ENCODE assay signal across 1 cellular context in the genomic region with DNA sequence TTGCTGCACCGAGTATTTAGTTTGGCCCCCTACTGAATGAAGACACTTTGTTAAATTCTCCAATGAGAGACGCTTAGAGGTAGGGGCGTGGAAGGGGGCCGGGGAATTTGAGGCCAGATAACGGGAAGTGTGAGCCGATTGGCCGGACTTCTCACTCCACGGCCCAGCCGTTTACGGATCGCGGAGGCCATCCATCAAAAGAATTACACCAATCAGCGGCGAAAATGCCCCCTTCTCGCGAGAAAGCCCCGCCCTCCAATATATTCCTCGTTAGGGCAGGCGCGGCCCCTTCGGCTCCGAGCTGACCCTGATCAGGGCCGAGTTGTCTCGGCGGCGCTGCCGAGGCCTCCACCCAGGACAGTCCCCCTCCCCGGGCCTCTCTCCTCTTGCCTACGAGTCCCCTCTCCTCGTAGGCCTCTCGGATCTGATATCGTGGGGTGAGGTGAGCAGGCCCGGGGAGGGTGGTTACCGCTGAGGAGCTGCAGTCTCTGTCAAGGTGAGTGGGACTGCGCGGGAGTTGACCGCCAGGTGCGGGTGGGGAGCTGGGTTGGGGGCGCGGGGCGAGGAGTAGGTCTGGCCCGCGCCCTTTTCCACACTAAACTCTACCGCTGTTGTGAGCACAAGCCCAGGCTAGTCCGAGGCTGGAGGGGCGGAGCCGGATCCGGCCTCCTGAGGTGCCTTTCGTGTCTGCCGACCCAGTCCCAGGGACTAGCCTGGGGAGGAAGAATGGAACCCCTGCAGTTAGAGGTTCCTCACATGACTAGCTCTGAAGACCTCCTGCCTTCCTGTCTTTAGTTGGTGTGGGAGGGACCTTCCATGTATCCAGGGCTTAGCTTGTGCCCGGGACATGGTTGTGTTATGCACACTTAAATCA.
A peak's percentile ranks its signal among the peaks of the same experiment; 100 is the strongest.
TF ChIP-seq lines count a peak whose summit lies in the region.

Gene CCNG1, plus strand, starts transcription at position 287 of the 874 bp plus-strand sequence. CDS start 1,662 bp downstream, outside the sequence.

TF ChIP-seq in HepG2, 621 proteins besides CTCF, POLR2A, EP300 and RAD21 (continued from another document and continues in another):
- TF ChIP-seq, protein P1, sequence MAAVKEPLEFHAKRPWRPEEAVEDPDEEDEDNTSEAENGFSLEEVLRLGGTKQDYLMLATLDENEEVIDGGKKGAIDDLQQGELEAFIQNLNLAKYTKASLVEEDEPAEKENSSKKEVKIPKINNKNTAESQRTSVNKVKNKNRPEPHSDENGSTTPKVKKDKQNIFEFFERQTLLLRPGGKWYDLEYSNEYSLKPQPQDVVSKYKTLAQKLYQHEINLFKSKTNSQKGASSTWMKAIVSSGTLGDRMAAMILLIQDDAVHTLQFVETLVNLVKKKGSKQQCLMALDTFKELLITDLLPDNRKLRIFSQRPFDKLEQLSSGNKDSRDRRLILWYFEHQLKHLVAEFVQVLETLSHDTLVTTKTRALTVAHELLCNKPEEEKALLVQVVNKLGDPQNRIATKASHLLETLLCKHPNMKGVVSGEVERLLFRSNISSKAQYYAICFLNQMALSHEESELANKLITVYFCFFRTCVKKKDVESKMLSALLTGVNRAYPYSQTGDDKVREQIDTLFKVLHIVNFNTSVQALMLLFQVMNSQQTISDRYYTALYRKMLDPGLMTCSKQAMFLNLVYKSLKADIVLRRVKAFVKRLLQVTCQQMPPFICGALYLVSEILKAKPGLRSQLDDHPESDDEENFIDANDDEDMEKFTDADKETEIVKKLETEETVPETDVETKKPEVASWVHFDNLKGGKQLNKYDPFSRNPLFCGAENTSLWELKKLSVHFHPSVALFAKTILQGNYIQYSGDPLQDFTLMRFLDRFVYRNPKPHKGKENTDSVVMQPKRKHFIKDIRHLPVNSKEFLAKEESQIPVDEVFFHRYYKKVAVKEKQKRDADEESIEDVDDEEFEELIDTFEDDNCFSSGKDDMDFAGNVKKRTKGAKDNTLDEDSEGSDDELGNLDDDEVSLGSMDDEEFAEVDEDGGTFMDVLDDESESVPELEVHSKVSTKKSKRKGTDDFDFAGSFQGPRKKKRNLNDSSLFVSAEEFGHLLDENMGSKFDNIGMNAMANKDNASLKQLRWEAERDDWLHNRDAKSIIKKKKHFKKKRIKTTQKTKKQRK (IDR thresholded peaks at IDR 0.05; ENCODE audit: low read length) = no peak
- TF ChIP-seq HDAC1 (CRISPR knock-in tag; IDR thresholded peaks at IDR 0.05) (peak; percentile 26; the same call in 1 of the 2 replicates), ATF1 (CRISPR knock-in tag; IDR thresholded peaks at IDR 0.05) (peak; percentile 74), TAF1 (CRISPR knock-in tag; IDR thresholded peaks at IDR 0.05) (peak; percentile 92), KDM4B (CRISPR knock-in tag; IDR thresholded peaks at IDR 0.05) (peak; percentile 72), HOXA3 (CRISPR knock-in tag; IDR thresholded peaks at IDR 0.05) (no peak; the same call in 1 of the 2 replicates), PAWR (CRISPR knock-in tag; IDR thresholded peaks at IDR 0.05; ENCODE audit: borderline replicate concordance) (no peak), ARNT2 (CRISPR knock-in tag; IDR thresholded peaks at IDR 0.05; ENCODE audit: low read depth) (peak; percentile 67; the same call in 1 of the 2 replicates), ZNF160 (CRISPR knock-in tag; IDR thresholded peaks at IDR 0.05) (0 out of 2 replicates have a peak, but pooled peaks have one; percentile 29), ZNF337 (CRISPR knock-in tag; IDR thresholded peaks at IDR 0.05; ENCODE audit: borderline replicate concordance, low read depth) (no peak), ZMYM2 (CRISPR knock-in tag; IDR thresholded peaks at IDR 0.05) (no peak), CREM (IDR thresholded peaks at IDR 0.05) (peak; percentile 49; the same call in 1 of the 2 replicates), CREM (CRISPR knock-in tag; IDR thresholded peaks at IDR 0.05) (no peak), ZNF530 (CRISPR knock-in tag; IDR thresholded peaks at IDR 0.05; ENCODE audit: low read depth) (no peak), LRRFIP1 (CRISPR knock-in tag; conservative IDR thresholded peaks at IDR 0.05) (no peak), POGZ (CRISPR knock-in tag; IDR thresholded peaks at IDR 0.05) (peak; percentile 96), KLF9 (CRISPR knock-in tag; IDR thresholded peaks at IDR 0.05; ENCODE audit: low read depth) (peak; percentile 27; the same call in 1 of the 2 replicates), MLX (CRISPR knock-in tag; IDR thresholded peaks at IDR 0.05) (no peak), HNRNPH1 (optimal IDR thresholded peaks at IDR 0.05; ENCODE audit: low read depth, low read length) (no peak), ZNF12 (CRISPR knock-in tag; IDR thresholded peaks at IDR 0.05) (peak; percentile 80), THAP11 (CRISPR knock-in tag; IDR thresholded peaks at IDR 0.05) (peak; percentile 33; the same call in 1 of the 2 replicates), ZNF605 (CRISPR knock-in tag; IDR thresholded peaks at IDR 0.05) (peak; percentile 86), RARA (CRISPR knock-in tag; IDR thresholded peaks at IDR 0.05) (peak; percentile 47; the same call in 1 of the 2 replicates), AGO1 (IDR thresholded peaks at IDR 0.05; ENCODE audit: low read depth, low read length, poor library complexity, severe bottlenecking) (no peak), KAT2B (IDR thresholded peaks at IDR 0.05; ENCODE audit: borderline replicate concordance, low read depth, low read length) (no peak), ARHGAP35 (CRISPR knock-in tag; IDR thresholded peaks at IDR 0.05; ENCODE audit: borderline replicate concordance) (no peak), SP4 (CRISPR knock-in tag; IDR thresholded peaks at IDR 0.05) (peak; percentile 67; the same call in 1 of the 2 replicates), DNMT1 (CRISPR knock-in tag; IDR thresholded peaks at IDR 0.05) (no peak), YY1 (IDR thresholded peaks at IDR 0.05; ENCODE audit: insufficient read depth, insufficient replicate concordance, low read depth, low read length) (peak; percentile 32), ZBTB7A (CRISPR knock-in tag; IDR thresholded peaks at IDR 0.05) (no peak), ZNF256 (CRISPR knock-in tag; conservative IDR thresholded peaks at IDR 0.05) (no peak), ZNF674 (CRISPR knock-in tag; IDR thresholded peaks at IDR 0.05; ENCODE audit: low read depth) (no peak), ZNF230 (CRISPR knock-in tag; IDR thresholded peaks at IDR 0.05) (peak; percentile 57; the same call in 1 of the 2 replicates), HES4 (CRISPR knock-in tag; IDR thresholded peaks at IDR 0.05; ENCODE audit: borderline replicate concordance) (no peak), STAT5B (CRISPR knock-in tag; IDR thresholded peaks at IDR 0.05) (no peak), HHEX (CRISPR knock-in tag; IDR thresholded peaks at IDR 0.05) (no peak), CCAR2 (optimal IDR thresholded peaks at IDR 0.05; ENCODE audit: low read depth, low read length) (no peak), ZNF558 (CRISPR knock-in tag; IDR thresholded peaks at IDR 0.05; ENCODE audit: borderline replicate concordance) (peak; percentile 58; the same call in 1 of the 2 replicates), ZFP41 (CRISPR knock-in tag; IDR thresholded peaks at IDR 0.05; ENCODE audit: borderline replicate concordance) (no peak), FOXK1 (CRISPR knock-in tag; IDR thresholded peaks at IDR 0.05; ENCODE audit: borderline replicate concordance, low read depth) (peak; percentile 9; the same call in 1 of the 2 replicates)
- TF ChIP-seq, protein P2, sequence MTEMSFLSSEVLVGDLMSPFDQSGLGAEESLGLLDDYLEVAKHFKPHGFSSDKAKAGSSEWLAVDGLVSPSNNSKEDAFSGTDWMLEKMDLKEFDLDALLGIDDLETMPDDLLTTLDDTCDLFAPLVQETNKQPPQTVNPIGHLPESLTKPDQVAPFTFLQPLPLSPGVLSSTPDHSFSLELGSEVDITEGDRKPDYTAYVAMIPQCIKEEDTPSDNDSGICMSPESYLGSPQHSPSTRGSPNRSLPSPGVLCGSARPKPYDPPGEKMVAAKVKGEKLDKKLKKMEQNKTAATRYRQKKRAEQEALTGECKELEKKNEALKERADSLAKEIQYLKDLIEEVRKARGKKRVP (CRISPR knock-in tag; IDR thresholded peaks at IDR 0.05) = no peak
- TF ChIP-seq, protein P3, sequence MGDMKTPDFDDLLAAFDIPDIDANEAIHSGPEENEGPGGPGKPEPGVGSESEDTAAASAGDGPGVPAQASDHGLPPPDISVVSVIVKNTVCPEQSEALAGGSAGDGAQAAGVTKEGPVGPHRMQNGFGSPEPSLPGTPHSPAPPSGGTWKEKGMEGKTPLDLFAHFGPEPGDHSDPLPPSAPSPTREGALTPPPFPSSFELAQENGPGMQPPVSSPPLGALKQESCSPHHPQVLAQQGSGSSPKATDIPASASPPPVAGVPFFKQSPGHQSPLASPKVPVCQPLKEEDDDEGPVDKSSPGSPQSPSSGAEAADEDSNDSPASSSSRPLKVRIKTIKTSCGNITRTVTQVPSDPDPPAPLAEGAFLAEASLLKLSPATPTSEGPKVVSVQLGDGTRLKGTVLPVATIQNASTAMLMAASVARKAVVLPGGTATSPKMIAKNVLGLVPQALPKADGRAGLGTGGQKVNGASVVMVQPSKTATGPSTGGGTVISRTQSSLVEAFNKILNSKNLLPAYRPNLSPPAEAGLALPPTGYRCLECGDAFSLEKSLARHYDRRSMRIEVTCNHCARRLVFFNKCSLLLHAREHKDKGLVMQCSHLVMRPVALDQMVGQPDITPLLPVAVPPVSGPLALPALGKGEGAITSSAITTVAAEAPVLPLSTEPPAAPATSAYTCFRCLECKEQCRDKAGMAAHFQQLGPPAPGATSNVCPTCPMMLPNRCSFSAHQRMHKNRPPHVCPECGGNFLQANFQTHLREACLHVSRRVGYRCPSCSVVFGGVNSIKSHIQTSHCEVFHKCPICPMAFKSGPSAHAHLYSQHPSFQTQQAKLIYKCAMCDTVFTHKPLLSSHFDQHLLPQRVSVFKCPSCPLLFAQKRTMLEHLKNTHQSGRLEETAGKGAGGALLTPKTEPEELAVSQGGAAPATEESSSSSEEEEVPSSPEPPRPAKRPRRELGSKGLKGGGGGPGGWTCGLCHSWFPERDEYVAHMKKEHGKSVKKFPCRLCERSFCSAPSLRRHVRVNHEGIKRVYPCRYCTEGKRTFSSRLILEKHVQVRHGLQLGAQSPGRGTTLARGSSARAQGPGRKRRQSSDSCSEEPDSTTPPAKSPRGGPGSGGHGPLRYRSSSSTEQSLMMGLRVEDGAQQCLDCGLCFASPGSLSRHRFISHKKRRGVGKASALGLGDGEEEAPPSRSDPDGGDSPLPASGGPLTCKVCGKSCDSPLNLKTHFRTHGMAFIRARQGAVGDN (CRISPR knock-in tag; IDR thresholded peaks at IDR 0.05) = peak; percentile 84
- TF ChIP-seq, protein P4, sequence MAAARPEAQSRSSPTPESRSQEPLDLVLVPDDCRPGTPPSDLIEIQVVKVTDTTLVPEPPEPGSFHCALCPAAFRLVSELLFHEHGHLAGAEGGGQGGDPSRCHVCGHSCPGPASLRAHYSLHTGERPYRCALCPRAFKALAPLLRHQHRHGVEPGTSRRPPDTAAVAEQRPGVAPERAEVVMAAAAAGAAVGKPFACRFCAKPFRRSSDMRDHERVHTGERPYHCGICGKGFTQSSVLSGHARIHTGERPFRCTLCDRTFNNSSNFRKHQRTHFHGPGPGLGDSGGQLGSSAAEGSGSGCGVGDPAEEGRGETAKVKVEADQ (CRISPR knock-in tag; IDR thresholded peaks at IDR 0.05; ENCODE audit: borderline replicate concordance) = peak; percentile 58; the same call in 1 of the 2 replicates
- TF ChIP-seq, protein P5, sequence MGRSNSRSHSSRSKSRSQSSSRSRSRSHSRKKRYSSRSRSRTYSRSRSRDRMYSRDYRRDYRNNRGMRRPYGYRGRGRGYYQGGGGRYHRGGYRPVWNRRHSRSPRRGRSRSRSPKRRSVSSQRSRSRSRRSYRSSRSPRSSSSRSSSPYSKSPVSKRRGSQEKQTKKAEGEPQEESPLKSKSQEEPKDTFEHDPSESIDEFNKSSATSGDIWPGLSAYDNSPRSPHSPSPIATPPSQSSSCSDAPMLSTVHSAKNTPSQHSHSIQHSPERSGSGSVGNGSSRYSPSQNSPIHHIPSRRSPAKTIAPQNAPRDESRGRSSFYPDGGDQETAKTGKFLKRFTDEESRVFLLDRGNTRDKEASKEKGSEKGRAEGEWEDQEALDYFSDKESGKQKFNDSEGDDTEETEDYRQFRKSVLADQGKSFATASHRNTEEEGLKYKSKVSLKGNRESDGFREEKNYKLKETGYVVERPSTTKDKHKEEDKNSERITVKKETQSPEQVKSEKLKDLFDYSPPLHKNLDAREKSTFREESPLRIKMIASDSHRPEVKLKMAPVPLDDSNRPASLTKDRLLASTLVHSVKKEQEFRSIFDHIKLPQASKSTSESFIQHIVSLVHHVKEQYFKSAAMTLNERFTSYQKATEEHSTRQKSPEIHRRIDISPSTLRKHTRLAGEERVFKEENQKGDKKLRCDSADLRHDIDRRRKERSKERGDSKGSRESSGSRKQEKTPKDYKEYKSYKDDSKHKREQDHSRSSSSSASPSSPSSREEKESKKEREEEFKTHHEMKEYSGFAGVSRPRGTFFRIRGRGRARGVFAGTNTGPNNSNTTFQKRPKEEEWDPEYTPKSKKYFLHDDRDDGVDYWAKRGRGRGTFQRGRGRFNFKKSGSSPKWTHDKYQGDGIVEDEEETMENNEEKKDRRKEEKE (IDR thresholded peaks at IDR 0.05) = no peak
- TF ChIP-seq, protein P6, sequence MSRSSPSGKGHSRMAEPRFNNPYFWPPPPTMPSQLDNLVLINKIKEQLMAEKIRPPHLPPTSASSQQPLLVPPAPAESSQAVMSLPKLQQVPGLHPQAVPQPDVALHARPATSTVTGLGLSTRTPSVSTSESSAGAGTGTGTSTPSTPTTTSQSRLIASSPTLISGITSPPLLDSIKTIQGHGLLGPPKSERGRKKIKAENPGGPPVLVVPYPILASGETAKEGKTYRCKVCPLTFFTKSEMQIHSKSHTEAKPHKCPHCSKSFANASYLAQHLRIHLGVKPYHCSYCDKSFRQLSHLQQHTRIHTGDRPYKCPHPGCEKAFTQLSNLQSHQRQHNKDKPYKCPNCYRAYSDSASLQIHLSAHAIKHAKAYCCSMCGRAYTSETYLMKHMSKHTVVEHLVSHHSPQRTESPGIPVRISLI (CRISPR knock-in tag; IDR thresholded peaks at IDR 0.05; ENCODE audit: borderline replicate concordance) = no peak
